8 cellular contexts compared by ENCODE assay signal in the genomic region with DNA sequence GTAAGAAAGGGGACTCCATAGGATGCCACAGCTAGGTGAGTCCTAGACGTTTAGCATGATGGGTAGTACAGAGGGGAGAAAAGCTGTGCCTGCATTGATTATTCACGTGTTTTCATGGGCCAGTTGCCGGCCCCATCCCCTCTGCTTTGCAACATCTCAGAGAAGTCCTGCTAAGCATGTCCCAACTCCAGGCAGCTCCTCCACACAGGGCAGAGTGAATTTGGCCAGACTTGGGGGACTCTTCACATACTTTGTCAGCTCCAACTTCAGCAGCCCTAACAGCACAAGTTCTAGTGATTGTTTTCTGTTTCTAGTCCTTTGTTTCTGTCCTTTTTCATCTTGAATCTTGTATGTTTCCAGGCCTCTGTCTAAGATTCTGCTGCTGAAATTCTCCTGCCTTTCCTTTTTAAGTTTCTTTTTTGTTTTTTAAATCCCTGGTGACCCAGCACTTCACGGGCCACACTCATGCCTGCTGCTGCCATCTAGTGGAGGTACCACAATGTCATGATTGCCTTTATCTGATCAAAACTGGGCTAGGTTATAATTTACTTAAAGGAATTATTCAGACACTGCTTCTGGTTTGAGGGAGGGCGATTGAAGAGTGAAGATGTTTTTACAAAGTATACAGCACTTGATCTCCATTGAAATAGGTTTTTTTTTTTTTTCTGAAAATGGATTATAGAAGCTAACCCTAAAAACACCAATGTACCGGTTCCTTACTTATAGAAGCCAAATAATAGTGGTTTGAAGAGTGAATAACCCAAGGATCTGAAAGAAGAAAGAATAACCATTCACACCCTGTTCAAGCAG.
DNase-seq lines count a peak whose midpoint lies in the region; TF ChIP-seq lines count a peak whose summit lies in the region.

No MANE protein-coding gene starts in this region.

- H3K36me3 ChIP-seq in adipocyte (ENCODE audit: control insufficient read depth, insufficient read depth, low read length, severe bottlenecking): no peaks in the 10 kb centered on the region
- no peaks in the 10 kb centered on the region for H3K36me3 ChIP-seq in right atrium auricular region
- no peaks in the 10 kb centered on the region for H3K36me3 ChIP-seq in sigmoid colon

- no peak overlapping the region for H3K18ac ChIP-seq in H9 (ENCODE audit: insufficient read length, low read depth, low read length)

- H3K9ac ChIP-seq in H9 (ENCODE audit: extremely low read depth, insufficient read length, low read length) (no peak overlapping the region), adipocyte (ENCODE audit: low read length) (peak overlapping the region; percentile 47)

- no peak overlapping the region for H2AFZ ChIP-seq in H9 (ENCODE audit: low read length)

- H3K79me1 ChIP-seq in H9 (ENCODE audit: insufficient read depth, low read depth, low read length, poor library complexity, severe bottlenecking): no peaks in the 10 kb centered on the region

- H3K23me2 ChIP-seq in H9 (ENCODE audit: insufficient read length, low read depth, low read length, poor library complexity, severe bottlenecking): no peaks in the 10 kb centered on the region

- H3K9me3 Mint-ChIP-seq in activated naive CD4-positive, alpha-beta T cell treated with anti-CD3 and anti-CD28 coated beads for 36 hours: no peaks in the 10 kb centered on the region
- no peaks in the 10 kb centered on the region for H3K9me3 Mint-ChIP-seq in H9

- H3K4me1 ChIP-seq in H9 (ENCODE audit: insufficient read depth, low read length): no peaks in the 10 kb centered on the region
- H3K4me1 ChIP-seq in adipocyte (ENCODE audit: control insufficient read depth, insufficient read depth, low read length): peaks cover 16% of the 10 kb centered on the region
- H3K4me1 ChIP-seq in right atrium auricular region: peaks cover 0 to 22% of the 10 kb centered on the region in 2 donors
- H3K4me1 ChIP-seq in sigmoid colon: peaks cover 0 to 24% (median 13%) of the 10 kb centered on the region in 4 donors

- H3K9me3 ChIP-seq in H9 (ENCODE audit: control insufficient read depth, low read depth, low read length) (no peaks in the 10 kb centered on the region), adipocyte (ENCODE audit: control insufficient read depth, low read length) (no peaks in the 10 kb centered on the region), right atrium auricular region (no peaks in the 10 kb centered on the region), sigmoid colon (no peaks in the 10 kb centered on the region)

- no peak overlapping the region for H3K4ac ChIP-seq in H9 (ENCODE audit: low read depth, low read length)

- H3T11ph ChIP-seq in H9 (ENCODE audit: low read length): no peak overlapping the region

- no peak overlapping the region for H4K8ac ChIP-seq in H9 (replicated peaks; ENCODE audit: insufficient read length, low read depth, low read length)

- no peak overlapping the region for H2BK120ac ChIP-seq in H9 (ENCODE audit: low read depth, low read length, poor library complexity, severe bottlenecking)

- no peak overlapping the region for H2BK15ac ChIP-seq in H9 (ENCODE audit: low read depth, low read length)

- H4K20me1 ChIP-seq in H9 (ENCODE audit: control insufficient read depth, insufficient read depth, insufficient read length): no peaks in the 10 kb centered on the region

- H4K91ac ChIP-seq in H9 (ENCODE audit: insufficient read length, low read depth, low read length): no peak overlapping the region

- TF ChIP-seq CTCF in H9 (conservative IDR thresholded peaks at IDR 0.05) (peak; percentile 84), right atrium auricular region (IDR thresholded peaks at IDR 0.05) (peak; percentile 44 to 79), sigmoid colon (IDR thresholded peaks at IDR 0.05) (peak; percentile 38 to 73 (median 64))

- H3K4me3 ChIP-seq in adipocyte (ENCODE audit: low read length): peak overlapping the region; percentile 6
- H3K4me3 ChIP-seq in right atrium auricular region: peak overlapping the region in 1 of 2 donors; percentile 12
- H3K4me3 ChIP-seq in sigmoid colon: no peak overlapping the region

- no peak overlapping the region for H3K56ac ChIP-seq in H9 (ENCODE audit: insufficient read length, low read depth, low read length)

- no peaks in the 10 kb centered on the region for H3K27me3 ChIP-seq in H9 (ENCODE audit: insufficient read depth, low read length)
- no peaks in the 10 kb centered on the region for H3K27me3 ChIP-seq in adipocyte (replicated peaks; ENCODE audit: control insufficient read depth, insufficient read depth, low read length)
- no peaks in the 10 kb centered on the region for H3K27me3 ChIP-seq in right atrium auricular region
- no peaks in the 10 kb centered on the region for H3K27me3 ChIP-seq in sigmoid colon

- no peak overlapping the region for H2BK5ac ChIP-seq in H9 (ENCODE audit: insufficient read length, low read length)

- H3K79me2 ChIP-seq in H9 (ENCODE audit: insufficient read depth, low read length): no peaks in the 10 kb centered on the region

- WGBS in H9 (ENCODE audit: extremely low coverage, insufficient read length, low lambda C conversion rate): no CpG with 5 or more reads among the region's 6 CpGs
- WGBS in sigmoid colon, 2 donors: 59 to 64% methylated on average over 6 of the region's 6 CpGs

- H2AK5ac ChIP-seq in H9 (ENCODE audit: insufficient read length, low read length): no peak overlapping the region

- H3K27me3 Mint-ChIP-seq in activated naive CD4-positive, alpha-beta T cell treated with anti-CD3 and anti-CD28 coated beads for 36 hours (ENCODE audit: low read depth): peaks cover 11% of the 10 kb centered on the region
- no peaks in the 10 kb centered on the region for H3K27me3 Mint-ChIP-seq in H9 (ENCODE audit: low read depth)

- no peak overlapping the region for H3K4me3 Mint-ChIP-seq in activated naive CD4-positive, alpha-beta T cell treated with anti-CD3 and anti-CD28 coated beads for 36 hours
- H3K4me3 Mint-ChIP-seq in H9: no peak overlapping the region

- H3K27ac Mint-ChIP-seq in activated naive CD4-positive, alpha-beta T cell treated with anti-CD3 and anti-CD28 coated beads for 36 hours: no peak overlapping the region
- H3K27ac Mint-ChIP-seq in H9: peak overlapping the region in 2 of 3 experiments; percentile 1 to 60; a peak in 3 of 7 replicates

- CTCF ChIA-PET in activated naive CD4-positive, alpha-beta T cell treated with anti-CD3 and anti-CD28 coated beads for 36 hours (lab: Charles Lee): interaction anchor here (0.7 to 1.6 kb wide), 4 partner anchors 10 to 382 kb away, joined by 3 to 5 read pairs (median 4); no protein-coding TSS in a partner anchor

- H3K14ac ChIP-seq in H9 (ENCODE audit: insufficient read depth, low read length): no peak overlapping the region; the same call in 1 of the 2 replicates

- H3K4me2 ChIP-seq in H9 (ENCODE audit: insufficient read depth, insufficient read length, low read length): no peak overlapping the region

- no peaks in the 10 kb centered on the region for H3K36me3 Mint-ChIP-seq in activated naive CD4-positive, alpha-beta T cell treated with anti-CD3 and anti-CD28 coated beads for 36 hours (ENCODE audit: low read depth)
- 0 out of 7 replicates have a peak, but pooled peaks cover 0 to 3% (median 0%) of the 10 kb centered on the region in 3 experiments for H3K36me3 Mint-ChIP-seq in H9 (ENCODE audit: insufficient read depth in 1 of 3, low read depth in 3 of 3)

- intact Hi-C loops in activated naive CD4-positive, alpha-beta T cell treated with anti-CD3 and anti-CD28 coated beads for 36 hours (cut with micrococcal nuclease): loop anchor here (2.0 to 5.0 kb wide), 2 partner anchors 360 to 422 kb away; no protein-coding TSS in a partner anchor
- intact Hi-C loops in sigmoid colon (cut with DNase I): loop anchor here (2.0 to 10.0 kb wide), 5 partner anchors 348 to 790 kb away; partner anchors contain the start of gene PRKG1

- peak; percentile 52 for DNase-seq in activated naive CD4-positive, alpha-beta T cell treated with anti-CD3 and anti-CD28 coated beads for 36 hours
- no peak for DNase-seq in activated naive CD4-positive, alpha-beta T cell treated with anti-CD3 and anti-CD28 coated beads, Interleukin-2, amount 50 U/mL, for 16 hours
- peak; percentile 55 for DNase-seq in H9
- peak; percentile 63 for DNase-seq in NAMALWA (ENCODE audit: low spot score)
- DNase-seq in adipocyte (ENCODE audit: low read depth): peak; percentile 89
- peak; percentile 76 for DNase-seq in right atrium auricular region (ENCODE audit: low spot score)
- peak; percentile 74 for DNase-seq in sigmoid colon
- no peak for DNase-seq in cortex of kidney (lab: John Stamatoyannopoulos, UW)

- no peak overlapping the region for H2BK12ac ChIP-seq in H9 (ENCODE audit: insufficient read length, low read depth, low read length)

- no peaks in the 10 kb centered on the region for H3K4me1 Mint-ChIP-seq in activated naive CD4-positive, alpha-beta T cell treated with anti-CD3 and anti-CD28 coated beads for 36 hours (ENCODE audit: low read depth)
- peaks cover 5 to 8% of the 10 kb centered on the region in 2 experiments for H3K4me1 Mint-ChIP-seq in H9

- no peak for TF ChIP-seq EP300 in sigmoid colon (IDR thresholded peaks at IDR 0.05)

- H3K27ac ChIP-seq in H9 (ENCODE audit: insufficient read length, low read depth, low read length) (no peak overlapping the region), right atrium auricular region (peak overlapping the region; percentile 69 to 83), sigmoid colon (peak overlapping the region; percentile 33 to 65 (median 62))

- no peak for TF ChIP-seq POLR2A in sigmoid colon (IDR thresholded peaks at IDR 0.05)

- H2BK20ac ChIP-seq in H9 (ENCODE audit: low read depth, low read length, poor library complexity, severe bottlenecking): no peak overlapping the region

- no peak overlapping the region for H3K23ac ChIP-seq in H9 (ENCODE audit: insufficient read length, low read depth, low read length)

- H4K5ac ChIP-seq in H9 (ENCODE audit: insufficient read length, low read depth, low read length): no peak overlapping the region

Comparison
In these comparisons a context has a peak if more than half of its experiments do, and no peak if none do; other contexts are left out.
1. DNase-seq: peak in activated naive CD4-positive, alpha-beta T cell treated with anti-CD3 and anti-CD28 coated beads for 36 hours (single experiment), H9 (single experiment), NAMALWA (single experiment), adipocyte (single experiment), right atrium auricular region (single experiment) and sigmoid colon (single experiment); none in activated naive CD4-positive, alpha-beta T cell treated with anti-CD3 and anti-CD28 coated beads, Interleukin-2, amount 50 U/mL, for 16 hours (single experiment) and cortex of kidney (single experiment).
2. Peak in every context shown above with its lines, with median percentiles within 50 percentile points of each other: CTCF ChIP-seq.